ENCODE assay signal across 8 cellular contexts in the genomic region with DNA sequence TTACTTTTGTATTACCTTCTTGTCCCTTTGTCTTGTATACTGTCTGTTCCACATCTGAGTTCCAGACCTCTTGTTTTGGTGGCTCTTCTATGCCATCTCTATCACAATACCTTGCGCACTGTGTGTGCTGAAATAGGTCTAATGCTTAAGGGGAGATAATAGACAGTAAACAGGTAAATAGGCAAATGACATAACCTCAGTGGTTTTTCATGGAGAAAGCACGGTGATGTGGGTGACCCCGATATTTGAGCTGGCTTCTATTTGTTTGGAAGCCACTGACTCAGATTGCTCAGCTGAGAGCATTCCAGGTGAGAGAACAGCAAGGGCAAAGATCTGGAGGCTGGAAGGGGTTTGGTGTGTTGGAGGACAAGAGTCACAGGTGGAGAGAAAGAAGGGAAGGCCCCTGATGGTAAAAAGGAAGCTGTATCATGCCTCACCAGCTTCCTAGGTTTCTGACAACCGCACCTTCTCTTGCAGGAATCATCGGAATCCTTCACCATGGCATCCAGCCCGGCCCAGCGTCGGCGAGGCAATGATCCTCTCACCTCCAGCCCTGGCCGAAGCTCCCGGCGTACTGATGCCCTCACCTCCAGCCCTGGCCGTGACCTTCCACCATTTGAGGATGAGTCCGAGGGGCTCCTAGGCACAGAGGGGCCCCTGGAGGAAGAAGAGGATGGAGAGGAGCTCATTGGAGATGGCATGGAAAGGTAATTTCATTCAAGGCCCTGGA.
DNase-seq lines count a peak whose midpoint lies in the region; ATAC-seq, FAIRE-seq and TF ChIP-seq lines count a peak whose summit lies in the region.

No MANE protein-coding gene starts in this region.

- H3K27ac ChIP-seq in HL-60 (replicated peaks) (peak overlapping the region; percentile 97), brain microvascular endothelial cell (no peak overlapping the region), mucosa of rectum (ENCODE audit: low read depth in 2 of 2, low read length in 2 of 2) (no peak overlapping the region)

- H3K9me3 ChIP-seq in mucosa of rectum (ENCODE audit: control insufficient read depth in 2 of 2, low read length in 2 of 2) = no peaks in the 10 kb centered on the region

- no peak for FAIRE-seq in D721Med (lab: Jason Lieb, UNC)

- H3K36me3 ChIP-seq in brain microvascular endothelial cell (replicated peaks) (no peaks in the 10 kb centered on the region), mucosa of rectum (ENCODE audit: control insufficient read depth in 2 of 2, insufficient read depth in 2 of 2, low read length in 2 of 2) (no peaks in the 10 kb centered on the region)

- ATAC-seq in GM19395 (IDR thresholded peaks at IDR 0.05; ENCODE audit: unreplicated experiment) (no peak), HG02623 (IDR thresholded peaks at IDR 0.05; ENCODE audit: unreplicated experiment) (no peak), GM18873 (IDR thresholded peaks at IDR 0.05; ENCODE audit: low FRiP score, unreplicated experiment) (no peak)

- peaks cover 3 to 8% of the 10 kb centered on the region in 2 donors for H3K4me1 ChIP-seq in mucosa of rectum (ENCODE audit: control insufficient read depth in 2 of 2, insufficient read depth in 2 of 2, low read length in 2 of 2)

- no peaks in the 10 kb centered on the region for H3K27me3 ChIP-seq in HL-60 (ENCODE audit: insufficient read depth, poor library complexity, severe bottlenecking)
- no peaks in the 10 kb centered on the region for H3K27me3 ChIP-seq in brain microvascular endothelial cell (replicated peaks)
- H3K27me3 ChIP-seq in mucosa of rectum (ENCODE audit: control insufficient read depth in 2 of 2, insufficient read depth in 2 of 2, low read length in 2 of 2) = no peaks in the 10 kb centered on the region

- H3K4me3 ChIP-seq in AG09309 (ENCODE audit: control insufficient read depth, low read depth, low read length) (peak overlapping the region; percentile 62), HL-60 (replicated peaks; ENCODE audit: insufficient read depth, low read length) (peak overlapping the region; percentile 62), brain microvascular endothelial cell (ENCODE audit: low read depth, low read length) (peak overlapping the region; percentile 61), mucosa of rectum (ENCODE audit: low read length in 2 of 2) (peak overlapping the region; percentile 70 to 73)

- peak overlapping the region; percentile 68 to 71 for H3K9ac ChIP-seq in mucosa of rectum (ENCODE audit: low read depth in 1 of 2, low read length in 2 of 2)

- TF ChIP-seq CTCF in AG09309 (IDR thresholded peaks at IDR 0.05; ENCODE audit: control insufficient read depth, insufficient read depth, low read depth, low read length, missing control alignments) = no peak
- TF ChIP-seq CTCF in HL-60 (IDR thresholded peaks at IDR 0.05; ENCODE audit: insufficient read depth, low read length) = no peak
- no peak for TF ChIP-seq CTCF in brain microvascular endothelial cell (IDR thresholded peaks at IDR 0.05; ENCODE audit: low read depth, low read length, missing control alignments)
- no peak for TF ChIP-seq CTCF in D721Med (IDR thresholded peaks at IDR 0.05; ENCODE audit: insufficient read depth, missing control alignments)

- no peak for DNase-seq in AG09309 (ENCODE audit: low read depth)
- no peak for DNase-seq in HL-60 (ENCODE audit: low read depth in 1 of 2, low spot score in 1 of 2)
- no peak for DNase-seq in brain microvascular endothelial cell
- DNase-seq in D721Med (ENCODE audit: insufficient read length, low spot score) = no peak

- in situ Hi-C loops in brain microvascular endothelial cell (cut with HindIII; ENCODE audit: low pct_ligation_motif_present, low sequenced_read_pairs) = no loop called here
